Comparison of ENCODE assay signal across 3 cellular contexts in the genomic region with DNA sequence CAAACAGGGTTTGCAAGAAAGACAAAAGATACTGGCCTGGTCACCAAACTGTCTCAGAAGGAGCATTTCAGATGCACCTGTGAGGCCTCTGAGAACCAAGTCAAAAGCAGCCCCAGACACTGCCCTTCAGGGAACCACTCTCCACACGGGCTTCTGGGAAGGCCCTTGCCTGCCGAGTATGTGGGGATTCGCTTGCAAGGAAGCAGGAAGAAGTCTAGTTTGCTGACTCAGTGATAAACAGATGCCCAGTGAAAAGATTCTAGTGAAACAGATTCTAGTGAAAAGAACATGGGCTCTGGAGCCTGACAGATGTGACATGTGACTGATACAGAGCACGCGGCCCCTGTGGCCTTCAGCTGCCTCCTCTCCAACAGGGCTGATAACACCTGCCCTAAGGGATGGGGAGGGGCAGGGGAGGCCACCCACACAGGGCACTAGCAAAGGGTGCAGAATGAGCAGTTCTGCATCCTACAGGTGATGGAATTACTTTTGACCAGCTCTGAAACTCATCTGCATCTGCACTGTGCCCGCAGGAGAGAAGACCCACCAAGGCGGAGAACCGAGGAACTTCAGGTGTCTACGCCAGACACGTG.
TF ChIP-seq lines count a peak whose summit lies in the region.

No MANE protein-coding gene starts in this region.

TF ChIP-seq in SK-N-SH, 30 proteins besides CTCF, POLR2A, EP300 and RAD21:
- TF ChIP-seq TEAD4 (IDR thresholded peaks at IDR 0.05; ENCODE audit: borderline replicate concordance, insufficient read depth): no peak
- TF ChIP-seq MXI1 (IDR thresholded peaks at IDR 0.05; ENCODE audit: low read depth, low read length): peak; percentile 32; the same call in 1 of the 2 replicates

TF ChIP-seq in SK-N-SH treated with all-trans-retinoic acid at 6 μM for 48 hours, 23 proteins besides CTCF, POLR2A, EP300 and RAD21:
- no peak for TF ChIP-seq PPARA (CRISPR knock-in tag; IDR thresholded peaks at IDR 0.05; ENCODE audit: borderline replicate concordance)
- no peak for TF ChIP-seq RARB (CRISPR knock-in tag; IDR thresholded peaks at IDR 0.05)
- no peak for TF ChIP-seq ZNF8 (CRISPR knock-in tag; IDR thresholded peaks at IDR 0.05)
- no peak for TF ChIP-seq TOX (CRISPR knock-in tag; IDR thresholded peaks at IDR 0.05; ENCODE audit: borderline replicate concordance)
- TF ChIP-seq ZFP30 (CRISPR knock-in tag; IDR thresholded peaks at IDR 0.05): no peak

TF ChIP-seq in K562, 482 proteins besides CTCF, POLR2A, EP300 and RAD21:
- TF ChIP-seq ZNF695 (CRISPR knock-in tag; IDR thresholded peaks at IDR 0.05): no peak
- no peak for TF ChIP-seq IRF2 (CRISPR knock-in tag; IDR thresholded peaks at IDR 0.05)
- TF ChIP-seq ILK (tag; IDR thresholded peaks at IDR 0.05; ENCODE audit: borderline replicate concordance, low read depth): no peak
- TF ChIP-seq HDAC1 (IDR thresholded peaks at IDR 0.05): no peak
- TF ChIP-seq ZNF316 (IDR thresholded peaks at IDR 0.05): peak; percentile 93
- no peak for TF ChIP-seq XRCC3 (IDR thresholded peaks at IDR 0.05)
- TF ChIP-seq SIX5 (IDR thresholded peaks at IDR 0.05; ENCODE audit: borderline replicate concordance in 1 of 2, insufficient read depth in 1 of 2, low read depth in 1 of 2, low read length in 2 of 2): no peak
- no peak for TF ChIP-seq ZNF583 (CRISPR knock-in tag; IDR thresholded peaks at IDR 0.05)
- TF ChIP-seq MAFG (tag; conservative IDR thresholded peaks at IDR 0.05): peak; percentile 82
- peak; percentile 85 for TF ChIP-seq MAFF (IDR thresholded peaks at IDR 0.05; ENCODE audit: low read length)
- TF ChIP-seq, protein P1, sequence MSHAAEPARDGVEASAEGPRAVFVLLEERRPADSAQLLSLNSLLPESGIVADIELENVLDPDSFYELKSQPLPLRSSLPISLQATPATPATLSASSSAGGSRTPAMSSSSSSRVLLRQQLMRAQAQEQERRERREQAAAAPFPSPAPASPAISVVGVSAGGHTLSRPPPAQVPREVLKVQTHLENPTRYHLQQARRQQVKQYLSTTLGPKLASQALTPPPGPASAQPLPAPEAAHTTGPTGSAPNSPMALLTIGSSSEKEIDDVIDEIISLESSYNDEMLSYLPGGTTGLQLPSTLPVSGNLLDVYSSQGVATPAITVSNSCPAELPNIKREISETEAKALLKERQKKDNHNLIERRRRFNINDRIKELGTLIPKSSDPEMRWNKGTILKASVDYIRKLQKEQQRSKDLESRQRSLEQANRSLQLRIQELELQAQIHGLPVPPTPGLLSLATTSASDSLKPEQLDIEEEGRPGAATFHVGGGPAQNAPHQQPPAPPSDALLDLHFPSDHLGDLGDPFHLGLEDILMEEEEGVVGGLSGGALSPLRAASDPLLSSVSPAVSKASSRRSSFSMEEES (CRISPR knock-in tag; IDR thresholded peaks at IDR 0.05): peak; percentile 14; the same call in 1 of the 2 replicates
- TF ChIP-seq, protein P2, sequence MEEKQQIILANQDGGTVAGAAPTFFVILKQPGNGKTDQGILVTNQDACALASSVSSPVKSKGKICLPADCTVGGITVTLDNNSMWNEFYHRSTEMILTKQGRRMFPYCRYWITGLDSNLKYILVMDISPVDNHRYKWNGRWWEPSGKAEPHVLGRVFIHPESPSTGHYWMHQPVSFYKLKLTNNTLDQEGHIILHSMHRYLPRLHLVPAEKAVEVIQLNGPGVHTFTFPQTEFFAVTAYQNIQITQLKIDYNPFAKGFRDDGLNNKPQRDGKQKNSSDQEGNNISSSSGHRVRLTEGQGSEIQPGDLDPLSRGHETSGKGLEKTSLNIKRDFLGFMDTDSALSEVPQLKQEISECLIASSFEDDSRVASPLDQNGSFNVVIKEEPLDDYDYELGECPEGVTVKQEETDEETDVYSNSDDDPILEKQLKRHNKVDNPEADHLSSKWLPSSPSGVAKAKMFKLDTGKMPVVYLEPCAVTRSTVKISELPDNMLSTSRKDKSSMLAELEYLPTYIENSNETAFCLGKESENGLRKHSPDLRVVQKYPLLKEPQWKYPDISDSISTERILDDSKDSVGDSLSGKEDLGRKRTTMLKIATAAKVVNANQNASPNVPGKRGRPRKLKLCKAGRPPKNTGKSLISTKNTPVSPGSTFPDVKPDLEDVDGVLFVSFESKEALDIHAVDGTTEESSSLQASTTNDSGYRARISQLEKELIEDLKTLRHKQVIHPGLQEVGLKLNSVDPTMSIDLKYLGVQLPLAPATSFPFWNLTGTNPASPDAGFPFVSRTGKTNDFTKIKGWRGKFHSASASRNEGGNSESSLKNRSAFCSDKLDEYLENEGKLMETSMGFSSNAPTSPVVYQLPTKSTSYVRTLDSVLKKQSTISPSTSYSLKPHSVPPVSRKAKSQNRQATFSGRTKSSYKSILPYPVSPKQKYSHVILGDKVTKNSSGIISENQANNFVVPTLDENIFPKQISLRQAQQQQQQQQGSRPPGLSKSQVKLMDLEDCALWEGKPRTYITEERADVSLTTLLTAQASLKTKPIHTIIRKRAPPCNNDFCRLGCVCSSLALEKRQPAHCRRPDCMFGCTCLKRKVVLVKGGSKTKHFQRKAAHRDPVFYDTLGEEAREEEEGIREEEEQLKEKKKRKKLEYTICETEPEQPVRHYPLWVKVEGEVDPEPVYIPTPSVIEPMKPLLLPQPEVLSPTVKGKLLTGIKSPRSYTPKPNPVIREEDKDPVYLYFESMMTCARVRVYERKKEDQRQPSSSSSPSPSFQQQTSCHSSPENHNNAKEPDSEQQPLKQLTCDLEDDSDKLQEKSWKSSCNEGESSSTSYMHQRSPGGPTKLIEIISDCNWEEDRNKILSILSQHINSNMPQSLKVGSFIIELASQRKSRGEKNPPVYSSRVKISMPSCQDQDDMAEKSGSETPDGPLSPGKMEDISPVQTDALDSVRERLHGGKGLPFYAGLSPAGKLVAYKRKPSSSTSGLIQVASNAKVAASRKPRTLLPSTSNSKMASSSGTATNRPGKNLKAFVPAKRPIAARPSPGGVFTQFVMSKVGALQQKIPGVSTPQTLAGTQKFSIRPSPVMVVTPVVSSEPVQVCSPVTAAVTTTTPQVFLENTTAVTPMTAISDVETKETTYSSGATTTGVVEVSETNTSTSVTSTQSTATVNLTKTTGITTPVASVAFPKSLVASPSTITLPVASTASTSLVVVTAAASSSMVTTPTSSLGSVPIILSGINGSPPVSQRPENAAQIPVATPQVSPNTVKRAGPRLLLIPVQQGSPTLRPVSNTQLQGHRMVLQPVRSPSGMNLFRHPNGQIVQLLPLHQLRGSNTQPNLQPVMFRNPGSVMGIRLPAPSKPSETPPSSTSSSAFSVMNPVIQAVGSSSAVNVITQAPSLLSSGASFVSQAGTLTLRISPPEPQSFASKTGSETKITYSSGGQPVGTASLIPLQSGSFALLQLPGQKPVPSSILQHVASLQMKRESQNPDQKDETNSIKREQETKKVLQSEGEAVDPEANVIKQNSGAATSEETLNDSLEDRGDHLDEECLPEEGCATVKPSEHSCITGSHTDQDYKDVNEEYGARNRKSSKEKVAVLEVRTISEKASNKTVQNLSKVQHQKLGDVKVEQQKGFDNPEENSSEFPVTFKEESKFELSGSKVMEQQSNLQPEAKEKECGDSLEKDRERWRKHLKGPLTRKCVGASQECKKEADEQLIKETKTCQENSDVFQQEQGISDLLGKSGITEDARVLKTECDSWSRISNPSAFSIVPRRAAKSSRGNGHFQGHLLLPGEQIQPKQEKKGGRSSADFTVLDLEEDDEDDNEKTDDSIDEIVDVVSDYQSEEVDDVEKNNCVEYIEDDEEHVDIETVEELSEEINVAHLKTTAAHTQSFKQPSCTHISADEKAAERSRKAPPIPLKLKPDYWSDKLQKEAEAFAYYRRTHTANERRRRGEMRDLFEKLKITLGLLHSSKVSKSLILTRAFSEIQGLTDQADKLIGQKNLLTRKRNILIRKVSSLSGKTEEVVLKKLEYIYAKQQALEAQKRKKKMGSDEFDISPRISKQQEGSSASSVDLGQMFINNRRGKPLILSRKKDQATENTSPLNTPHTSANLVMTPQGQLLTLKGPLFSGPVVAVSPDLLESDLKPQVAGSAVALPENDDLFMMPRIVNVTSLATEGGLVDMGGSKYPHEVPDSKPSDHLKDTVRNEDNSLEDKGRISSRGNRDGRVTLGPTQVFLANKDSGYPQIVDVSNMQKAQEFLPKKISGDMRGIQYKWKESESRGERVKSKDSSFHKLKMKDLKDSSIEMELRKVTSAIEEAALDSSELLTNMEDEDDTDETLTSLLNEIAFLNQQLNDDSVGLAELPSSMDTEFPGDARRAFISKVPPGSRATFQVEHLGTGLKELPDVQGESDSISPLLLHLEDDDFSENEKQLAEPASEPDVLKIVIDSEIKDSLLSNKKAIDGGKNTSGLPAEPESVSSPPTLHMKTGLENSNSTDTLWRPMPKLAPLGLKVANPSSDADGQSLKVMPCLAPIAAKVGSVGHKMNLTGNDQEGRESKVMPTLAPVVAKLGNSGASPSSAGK (IDR thresholded peaks at IDR 0.05): peak; percentile 34
- TF ChIP-seq, protein P3, sequence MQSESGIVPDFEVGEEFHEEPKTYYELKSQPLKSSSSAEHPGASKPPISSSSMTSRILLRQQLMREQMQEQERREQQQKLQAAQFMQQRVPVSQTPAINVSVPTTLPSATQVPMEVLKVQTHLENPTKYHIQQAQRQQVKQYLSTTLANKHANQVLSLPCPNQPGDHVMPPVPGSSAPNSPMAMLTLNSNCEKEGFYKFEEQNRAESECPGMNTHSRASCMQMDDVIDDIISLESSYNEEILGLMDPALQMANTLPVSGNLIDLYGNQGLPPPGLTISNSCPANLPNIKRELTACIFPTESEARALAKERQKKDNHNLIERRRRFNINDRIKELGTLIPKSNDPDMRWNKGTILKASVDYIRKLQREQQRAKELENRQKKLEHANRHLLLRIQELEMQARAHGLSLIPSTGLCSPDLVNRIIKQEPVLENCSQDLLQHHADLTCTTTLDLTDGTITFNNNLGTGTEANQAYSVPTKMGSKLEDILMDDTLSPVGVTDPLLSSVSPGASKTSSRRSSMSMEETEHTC (IDR thresholded peaks at IDR 0.05): no peak
- TF ChIP-seq, protein P4, sequence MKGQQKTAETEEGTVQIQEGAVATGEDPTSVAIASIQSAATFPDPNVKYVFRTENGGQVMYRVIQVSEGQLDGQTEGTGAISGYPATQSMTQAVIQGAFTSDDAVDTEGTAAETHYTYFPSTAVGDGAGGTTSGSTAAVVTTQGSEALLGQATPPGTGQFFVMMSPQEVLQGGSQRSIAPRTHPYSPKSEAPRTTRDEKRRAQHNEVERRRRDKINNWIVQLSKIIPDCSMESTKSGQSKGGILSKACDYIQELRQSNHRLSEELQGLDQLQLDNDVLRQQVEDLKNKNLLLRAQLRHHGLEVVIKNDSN (CRISPR knock-in tag; IDR thresholded peaks at IDR 0.05): 0 out of 2 replicates have a peak, but pooled peaks have one; percentile 15
- TF ChIP-seq, protein P5, sequence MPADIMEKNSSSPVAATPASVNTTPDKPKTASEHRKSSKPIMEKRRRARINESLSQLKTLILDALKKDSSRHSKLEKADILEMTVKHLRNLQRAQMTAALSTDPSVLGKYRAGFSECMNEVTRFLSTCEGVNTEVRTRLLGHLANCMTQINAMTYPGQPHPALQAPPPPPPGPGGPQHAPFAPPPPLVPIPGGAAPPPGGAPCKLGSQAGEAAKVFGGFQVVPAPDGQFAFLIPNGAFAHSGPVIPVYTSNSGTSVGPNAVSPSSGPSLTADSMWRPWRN (IDR thresholded peaks at IDR 0.05; ENCODE audit: low read depth): no peak
- TF ChIP-seq ZC3H4 (CRISPR knock-in tag; IDR thresholded peaks at IDR 0.05; ENCODE audit: borderline replicate concordance): no peak
- peak; percentile 57 for TF ChIP-seq L3MBTL2 (IDR thresholded peaks at IDR 0.05)
- TF ChIP-seq MTA1 (IDR thresholded peaks at IDR 0.05; ENCODE audit: borderline replicate concordance): no peak
- peak; percentile 82 for TF ChIP-seq MAFK (IDR thresholded peaks at IDR 0.05; ENCODE audit: low read length)
- TF ChIP-seq, protein P6, sequence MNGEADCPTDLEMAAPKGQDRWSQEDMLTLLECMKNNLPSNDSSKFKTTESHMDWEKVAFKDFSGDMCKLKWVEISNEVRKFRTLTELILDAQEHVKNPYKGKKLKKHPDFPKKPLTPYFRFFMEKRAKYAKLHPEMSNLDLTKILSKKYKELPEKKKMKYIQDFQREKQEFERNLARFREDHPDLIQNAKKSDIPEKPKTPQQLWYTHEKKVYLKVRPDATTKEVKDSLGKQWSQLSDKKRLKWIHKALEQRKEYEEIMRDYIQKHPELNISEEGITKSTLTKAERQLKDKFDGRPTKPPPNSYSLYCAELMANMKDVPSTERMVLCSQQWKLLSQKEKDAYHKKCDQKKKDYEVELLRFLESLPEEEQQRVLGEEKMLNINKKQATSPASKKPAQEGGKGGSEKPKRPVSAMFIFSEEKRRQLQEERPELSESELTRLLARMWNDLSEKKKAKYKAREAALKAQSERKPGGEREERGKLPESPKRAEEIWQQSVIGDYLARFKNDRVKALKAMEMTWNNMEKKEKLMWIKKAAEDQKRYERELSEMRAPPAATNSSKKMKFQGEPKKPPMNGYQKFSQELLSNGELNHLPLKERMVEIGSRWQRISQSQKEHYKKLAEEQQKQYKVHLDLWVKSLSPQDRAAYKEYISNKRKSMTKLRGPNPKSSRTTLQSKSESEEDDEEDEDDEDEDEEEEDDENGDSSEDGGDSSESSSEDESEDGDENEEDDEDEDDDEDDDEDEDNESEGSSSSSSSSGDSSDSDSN (IDR thresholded peaks at IDR 0.05; ENCODE audit: borderline replicate concordance in 1 of 2, low read depth in 2 of 2, low read length in 2 of 2): no peak
- no peak for TF ChIP-seq KAT7 (CRISPR knock-in tag; IDR thresholded peaks at IDR 0.05; ENCODE audit: borderline replicate concordance)
- TF ChIP-seq C11orf30 (IDR thresholded peaks at IDR 0.05; ENCODE audit: low read depth): peak; percentile 90
- TF ChIP-seq, protein P7, sequence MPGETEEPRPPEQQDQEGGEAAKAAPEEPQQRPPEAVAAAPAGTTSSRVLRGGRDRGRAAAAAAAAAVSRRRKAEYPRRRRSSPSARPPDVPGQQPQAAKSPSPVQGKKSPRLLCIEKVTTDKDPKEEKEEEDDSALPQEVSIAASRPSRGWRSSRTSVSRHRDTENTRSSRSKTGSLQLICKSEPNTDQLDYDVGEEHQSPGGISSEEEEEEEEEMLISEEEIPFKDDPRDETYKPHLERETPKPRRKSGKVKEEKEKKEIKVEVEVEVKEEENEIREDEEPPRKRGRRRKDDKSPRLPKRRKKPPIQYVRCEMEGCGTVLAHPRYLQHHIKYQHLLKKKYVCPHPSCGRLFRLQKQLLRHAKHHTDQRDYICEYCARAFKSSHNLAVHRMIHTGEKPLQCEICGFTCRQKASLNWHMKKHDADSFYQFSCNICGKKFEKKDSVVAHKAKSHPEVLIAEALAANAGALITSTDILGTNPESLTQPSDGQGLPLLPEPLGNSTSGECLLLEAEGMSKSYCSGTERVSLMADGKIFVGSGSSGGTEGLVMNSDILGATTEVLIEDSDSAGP (CRISPR knock-in tag; IDR thresholded peaks at IDR 0.05): no peak
- TF ChIP-seq STAG1 (CRISPR knock-in tag; IDR thresholded peaks at IDR 0.05; ENCODE audit: borderline replicate concordance): no peak
- TF ChIP-seq DDX20 (tag; IDR thresholded peaks at IDR 0.05; ENCODE audit: low read depth): no peak
- TF ChIP-seq ZNF780A (CRISPR knock-in tag; IDR thresholded peaks at IDR 0.05): no peak
- TF ChIP-seq, protein P8, sequence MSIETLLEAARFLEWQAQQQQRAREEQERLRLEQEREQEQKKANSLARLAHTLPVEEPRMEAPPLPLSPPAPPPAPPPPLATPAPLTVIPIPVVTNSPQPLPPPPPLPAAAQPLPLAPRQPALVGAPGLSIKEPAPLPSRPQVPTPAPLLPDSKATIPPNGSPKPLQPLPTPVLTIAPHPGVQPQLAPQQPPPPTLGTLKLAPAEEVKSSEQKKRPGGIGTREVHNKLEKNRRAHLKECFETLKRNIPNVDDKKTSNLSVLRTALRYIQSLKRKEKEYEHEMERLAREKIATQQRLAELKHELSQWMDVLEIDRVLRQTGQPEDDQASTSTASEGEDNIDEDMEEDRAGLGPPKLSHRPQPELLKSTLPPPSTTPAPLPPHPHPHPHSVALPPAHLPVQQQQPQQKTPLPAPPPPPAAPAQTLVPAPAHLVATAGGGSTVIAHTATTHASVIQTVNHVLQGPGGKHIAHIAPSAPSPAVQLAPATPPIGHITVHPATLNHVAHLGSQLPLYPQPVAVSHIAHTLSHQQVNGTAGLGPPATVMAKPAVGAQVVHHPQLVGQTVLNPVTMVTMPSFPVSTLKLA (conservative IDR thresholded peaks at IDR 0.05): peak; percentile 44 to 71; a peak in 3 of 4 replicates
